ENCODE assay signal across 19 cellular contexts in the genomic region with DNA sequence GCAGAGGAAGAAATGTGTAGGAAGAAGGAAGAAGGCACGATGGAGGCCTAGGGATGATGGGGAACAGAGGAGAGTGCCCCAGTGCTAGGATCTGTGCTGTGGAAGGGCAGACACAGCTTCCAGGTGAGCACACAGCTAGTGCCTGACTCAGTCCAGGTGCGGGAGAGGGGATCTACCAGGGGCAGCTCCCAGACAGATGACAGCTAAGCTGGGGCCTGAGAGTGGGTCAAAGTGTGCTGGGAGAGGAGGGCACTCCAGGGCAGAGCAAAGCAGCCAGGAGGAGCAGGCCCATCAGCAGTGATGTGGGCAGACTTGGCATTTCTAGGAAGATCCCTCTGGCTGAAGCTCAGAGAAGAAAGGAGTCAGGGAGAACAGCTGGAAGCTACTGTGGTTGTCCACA. TPM values are rescaled to one million over a fixed set of nuclear protein-coding genes. Genes with fewer than 3 reads are reported as not detected.
DNase-seq lines count a peak whose midpoint lies in the region; ATAC-seq and TF ChIP-seq lines count a peak whose summit lies in the region.
"Had no signal": no experiment of that assay in that cellular context is flagged by ENCODE, and none has a peak within 500 bp of the region (broad histone marks: within the 10 kb centered on the region; RNA-seq: fewer than 3 reads in every experiment).

No MANE protein-coding gene starts in this region.

- no peaks in the 10 kb centered on the region for H3K36me3 ChIP-seq in heart left ventricle

- H3K4me1 ChIP-seq in heart left ventricle: no peaks in the 10 kb centered on the region

- DNase-seq in cardiac septum (ENCODE audit: low spot score) (peak; percentile 17), heart left ventricle (no peak), mesenteric fat pad (ENCODE audit: low spot score) (peak; percentile 43), medulla oblongata (ENCODE audit: extremely low spot score) (no peak)
- DNase-seq in central memory CD8-positive, alpha-beta T cell (ENCODE audit: low spot score in 2 of 2): no peak
- no peak for DNase-seq in activated CD4-positive, alpha-beta T cell treated with anti-CD3 and anti-CD28 coated beads, Interleukin-2, amount 50 U/mL, for 48 hours
- DNase-seq: C1 segment of cervical spinal cord; Calu3; CD4-positive, alpha-beta memory T cell; COR-L47; DND-41; GM23248; H7; HCEC 1CT had no signal

- no peaks in the 10 kb centered on the region for H3K36me3 Mint-ChIP-seq in IgD-negative memory B cell
- peaks cover 3% of the 10 kb centered on the region for H3K36me3 Mint-ChIP-seq in central memory CD8-positive, alpha-beta T cell (ENCODE audit: insufficient read depth)
- H3K36me3 Mint-ChIP-seq: CD4-positive, alpha-beta memory T cell had no signal

- no peak overlapping the region for H3K4me3 ChIP-seq in heart left ventricle
- H3K4me3 ChIP-seq: GM23248 had no signal

- WGBS in heart left ventricle, 4 donors: 42 to 77% (median 65%) methylated on average over 2 of the region's 2 CpGs

- peaks cover 5% of the 10 kb centered on the region for H3K27me3 Mint-ChIP-seq in IgD-negative memory B cell
- peaks cover 10% of the 10 kb centered on the region for H3K27me3 Mint-ChIP-seq in central memory CD8-positive, alpha-beta T cell

- H3K27ac Mint-ChIP-seq in IgD-negative memory B cell: peak overlapping the region in 2 of 3 donors; percentile 26 to 86
- H3K27ac Mint-ChIP-seq in central memory CD8-positive, alpha-beta T cell (ENCODE audit: low read depth): peak overlapping the region; percentile 3

- H3K9me3 ChIP-seq in heart left ventricle: peaks cover 0 to 26% (median 14%) of the 10 kb centered on the region in 12 donors

- H3K4me3 Mint-ChIP-seq in IgD-negative memory B cell: no peak overlapping the region
- H3K4me3 Mint-ChIP-seq in central memory CD8-positive, alpha-beta T cell: no peak overlapping the region

- TF ChIP-seq POLR2A in heart left ventricle (IDR thresholded peaks at IDR 0.05): no peak

- H3K4me1 Mint-ChIP-seq in IgD-negative memory B cell: no peaks in the 10 kb centered on the region
- H3K4me1 Mint-ChIP-seq in central memory CD8-positive, alpha-beta T cell: no peaks in the 10 kb centered on the region

- H3K27me3 ChIP-seq in heart left ventricle: peaks cover 0 to 3% (median 0%) of the 10 kb centered on the region in 9 donors

- ATAC-seq in heart left ventricle: no peak
- no peak for ATAC-seq in central memory CD8-positive, alpha-beta T cell (replicated peaks; ENCODE audit: extremely low read depth, poor library complexity, severe bottlenecking)

- TF ChIP-seq CTCF in heart left ventricle (IDR thresholded peaks at IDR 0.05): no peak

- no peak overlapping the region for H3K27ac ChIP-seq in heart left ventricle
- H3K27ac ChIP-seq: GM23248 had no signal

- no peaks in the 10 kb centered on the region for H3K9me3 Mint-ChIP-seq in IgD-negative memory B cell
- H3K9me3 Mint-ChIP-seq in central memory CD8-positive, alpha-beta T cell: no peaks in the 10 kb centered on the region
- H3K9me3 Mint-ChIP-seq: CD4-positive, alpha-beta memory T cell had no signal

- intact Hi-C loops in cardiac septum (cut with DNase I) (no loop called here), heart left ventricle (cut with DNase I) (no loop called here)

RNA-seq across cellular contexts. Expression of gene LRTM2, which starts 36.7 kb away (rescaled TPM):
- total RNA-seq in cardiac septum (not detected), heart left ventricle (not detected), mesenteric fat pad (not detected)
- polyA plus RNA-seq in heart left ventricle (not detected), IgD-negative memory B cell (not detected)
- total RNA-seq: A172; A673; Calu3; CD4-positive, alpha-beta memory T cell; GM23248; H1 had no signal
- polyA plus RNA-seq: BJ; CD4-positive, alpha-beta memory T cell; GM23248 had no signal

Comparison
In these comparisons a context has a peak if more than half of its experiments do, and no peak if none do; other contexts are left out.
1. DNase-seq: peak in cardiac septum (single experiment) and mesenteric fat pad (single experiment); none in heart left ventricle (0 of 5), central memory CD8-positive, alpha-beta T cell (0 of 2), activated CD4-positive, alpha-beta T cell treated with anti-CD3 and anti-CD28 coated beads, Interleukin-2, amount 50 U/mL, for 48 hours (0 of 2) and medulla oblongata (single experiment).